Comparison of ENCODE assay signal across 1 cellular context in the genomic region with DNA sequence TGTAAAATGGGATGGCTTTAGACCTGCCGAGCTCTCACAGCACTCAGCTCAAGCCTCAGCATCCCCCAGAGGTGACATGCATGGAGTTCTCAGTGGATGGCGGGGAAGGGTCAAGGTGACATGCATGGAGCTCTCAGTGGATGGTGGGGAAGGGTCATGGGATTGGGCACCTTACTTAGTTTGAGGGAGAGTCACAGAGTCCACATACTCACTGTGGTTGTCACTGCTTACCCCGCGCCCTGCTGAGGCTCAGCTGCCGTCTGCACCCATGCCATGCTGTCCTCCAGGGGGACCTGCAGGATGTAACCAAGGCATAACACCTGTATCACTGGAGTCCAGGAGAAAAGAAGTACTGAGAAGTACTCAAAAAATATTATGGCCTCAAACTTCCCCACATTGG.
TF ChIP-seq lines count a peak whose summit lies in the region.

No MANE protein-coding gene starts in this region.

TF ChIP-seq in GM23338, 12 proteins besides CTCF, POLR2A, EP300 and RAD21 (continued from another document):
- TF ChIP-seq, protein P1, sequence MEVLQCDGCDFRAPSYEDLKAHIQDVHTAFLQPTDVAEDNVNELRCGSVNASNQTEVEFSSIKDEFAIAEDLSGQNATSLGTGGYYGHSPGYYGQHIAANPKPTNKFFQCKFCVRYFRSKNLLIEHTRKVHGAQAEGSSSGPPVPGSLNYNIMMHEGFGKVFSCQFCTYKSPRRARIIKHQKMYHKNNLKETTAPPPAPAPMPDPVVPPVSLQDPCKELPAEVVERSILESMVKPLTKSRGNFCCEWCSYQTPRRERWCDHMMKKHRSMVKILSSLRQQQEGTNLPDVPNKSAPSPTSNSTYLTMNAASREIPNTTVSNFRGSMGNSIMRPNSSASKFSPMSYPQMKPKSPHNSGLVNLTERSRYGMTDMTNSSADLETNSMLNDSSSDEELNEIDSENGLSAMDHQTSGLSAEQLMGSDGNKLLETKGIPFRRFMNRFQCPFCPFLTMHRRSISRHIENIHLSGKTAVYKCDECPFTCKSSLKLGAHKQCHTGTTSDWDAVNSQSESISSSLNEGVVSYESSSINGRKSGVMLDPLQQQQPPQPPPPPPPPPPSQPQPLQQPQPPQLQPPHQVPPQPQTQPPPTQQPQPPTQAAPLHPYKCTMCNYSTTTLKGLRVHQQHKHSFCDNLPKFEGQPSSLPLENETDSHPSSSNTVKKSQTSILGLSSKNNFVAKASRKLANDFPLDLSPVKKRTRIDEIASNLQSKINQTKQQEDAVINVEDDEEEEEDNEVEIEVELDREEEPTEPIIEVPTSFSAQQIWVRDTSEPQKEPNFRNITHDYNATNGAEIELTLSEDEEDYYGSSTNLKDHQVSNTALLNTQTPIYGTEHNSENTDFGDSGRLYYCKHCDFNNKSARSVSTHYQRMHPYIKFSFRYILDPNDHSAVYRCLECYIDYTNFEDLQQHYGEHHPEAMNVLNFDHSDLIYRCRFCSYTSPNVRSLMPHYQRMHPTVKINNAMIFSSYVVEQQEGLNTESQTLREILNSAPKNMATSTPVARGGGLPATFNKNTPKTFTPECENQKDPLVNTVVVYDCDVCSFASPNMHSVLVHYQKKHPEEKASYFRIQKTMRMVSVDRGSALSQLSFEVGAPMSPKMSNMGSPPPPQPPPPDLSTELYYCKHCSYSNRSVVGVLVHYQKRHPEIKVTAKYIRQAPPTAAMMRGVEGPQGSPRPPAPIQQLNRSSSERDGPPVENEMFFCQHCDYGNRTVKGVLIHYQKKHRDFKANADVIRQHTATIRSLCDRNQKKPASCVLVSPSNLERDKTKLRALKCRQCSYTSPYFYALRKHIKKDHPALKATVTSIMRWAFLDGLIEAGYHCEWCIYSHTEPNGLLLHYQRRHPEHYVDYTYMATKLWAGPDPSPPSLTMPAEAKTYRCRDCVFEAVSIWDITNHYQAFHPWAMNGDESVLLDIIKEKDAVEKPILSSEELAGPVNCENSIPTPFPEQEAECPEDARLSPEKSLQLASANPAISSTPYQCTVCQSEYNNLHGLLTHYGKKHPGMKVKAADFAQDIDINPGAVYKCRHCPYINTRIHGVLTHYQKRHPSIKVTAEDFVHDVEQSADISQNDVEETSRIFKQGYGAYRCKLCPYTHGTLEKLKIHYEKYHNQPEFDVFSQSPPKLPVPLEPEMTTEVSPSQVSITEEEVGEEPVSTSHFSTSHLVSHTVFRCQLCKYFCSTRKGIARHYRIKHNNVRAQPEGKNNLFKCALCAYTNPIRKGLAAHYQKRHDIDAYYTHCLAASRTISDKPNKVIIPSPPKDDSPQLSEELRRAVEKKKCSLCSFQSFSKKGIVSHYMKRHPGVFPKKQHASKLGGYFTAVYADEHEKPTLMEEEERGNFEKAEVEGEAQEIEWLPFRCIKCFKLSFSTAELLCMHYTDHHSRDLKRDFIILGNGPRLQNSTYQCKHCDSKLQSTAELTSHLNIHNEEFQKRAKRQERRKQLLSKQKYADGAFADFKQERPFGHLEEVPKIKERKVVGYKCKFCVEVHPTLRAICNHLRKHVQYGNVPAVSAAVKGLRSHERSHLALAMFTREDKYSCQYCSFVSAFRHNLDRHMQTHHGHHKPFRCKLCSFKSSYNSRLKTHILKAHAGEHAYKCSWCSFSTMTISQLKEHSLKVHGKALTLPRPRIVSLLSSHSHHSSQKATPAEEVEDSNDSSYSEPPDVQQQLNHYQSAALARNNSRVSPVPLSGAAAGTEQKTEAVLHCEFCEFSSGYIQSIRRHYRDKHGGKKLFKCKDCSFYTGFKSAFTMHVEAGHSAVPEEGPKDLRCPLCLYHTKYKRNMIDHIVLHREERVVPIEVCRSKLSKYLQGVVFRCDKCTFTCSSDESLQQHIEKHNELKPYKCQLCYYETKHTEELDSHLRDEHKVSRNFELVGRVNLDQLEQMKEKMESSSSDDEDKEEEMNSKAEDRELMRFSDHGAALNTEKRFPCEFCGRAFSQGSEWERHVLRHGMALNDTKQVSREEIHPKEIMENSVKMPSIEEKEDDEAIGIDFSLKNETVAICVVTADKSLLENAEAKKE (CRISPR knock-in tag; IDR thresholded peaks at IDR 0.05) = no peak
- no peak for TF ChIP-seq ZNF114 (CRISPR knock-in tag; IDR thresholded peaks at IDR 0.05)
- TF ChIP-seq POLR2AphosphoS5 (IDR thresholded peaks at IDR 0.05; ENCODE audit: low read depth) = no peak
